In genomic region chr17:78258323-78259229, GRCh38 we compare ENCODE assay signal across 1 cellular context.
A peak's percentile ranks its signal among the peaks of the same experiment; 100 is the strongest.
TF ChIP-seq lines count a peak whose summit lies in the region.

No MANE protein-coding gene starts in this region.

TF ChIP-seq in SK-N-SH, 30 proteins besides CTCF, POLR2A, EP300 and RAD21 (continued from another document):
- TF ChIP-seq REST (IDR thresholded peaks at IDR 0.05; ENCODE audit: low read depth, low read length) = no peak
- TF ChIP-seq EZH2phosphoT487 (IDR thresholded peaks at IDR 0.05; ENCODE audit: borderline replicate concordance, low read depth) = no peak
- no peak for TF ChIP-seq USF2 (IDR thresholded peaks at IDR 0.05; ENCODE audit: borderline replicate concordance, low read depth, low read length)
- TF ChIP-seq MXI1 (IDR thresholded peaks at IDR 0.05; ENCODE audit: low read depth, low read length) = peak; percentile 67
- no peak for TF ChIP-seq ZBTB33 (IDR thresholded peaks at IDR 0.05; ENCODE audit: borderline replicate concordance, low read depth)
- TF ChIP-seq RCOR1 (IDR thresholded peaks at IDR 0.05; ENCODE audit: low read length) = peak; percentile 88
- peak; percentile 97 for TF ChIP-seq FOXJ3 (CRISPR knock-in tag; IDR thresholded peaks at IDR 0.05)
- TF ChIP-seq RFX5 (IDR thresholded peaks at IDR 0.05; ENCODE audit: low read length) = no peak
- TF ChIP-seq SIN3A (IDR thresholded peaks at IDR 0.05; ENCODE audit: borderline replicate concordance, low read depth, low read length) = no peak
